18 cellular contexts compared by ENCODE assay signal in the genomic region with DNA sequence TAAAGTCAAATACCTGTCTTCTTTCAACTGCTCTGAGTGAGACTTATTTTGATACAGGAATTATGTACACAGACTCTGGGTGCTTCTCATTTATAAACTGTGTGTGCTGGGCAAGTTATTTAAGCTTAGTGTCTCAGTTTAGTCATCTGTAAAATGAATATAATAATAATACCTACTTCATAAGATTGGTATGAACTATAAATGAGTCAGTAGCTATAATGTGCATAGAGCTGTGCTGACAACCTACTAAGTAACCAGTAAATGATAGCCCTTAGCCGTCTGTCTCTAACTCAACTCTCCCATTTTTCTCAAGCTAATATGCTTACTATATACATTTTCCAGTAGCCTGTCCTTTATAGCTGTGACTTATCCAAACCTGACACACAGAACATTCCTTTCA.
DNase-seq lines count a peak whose midpoint lies in the region; ATAC-seq and TF ChIP-seq lines count a peak whose summit lies in the region.
"Had no signal": no experiment of that assay in that cellular context is flagged by ENCODE, and none has a peak within 500 bp of the region (broad histone marks: within the 10 kb centered on the region; RNA-seq: fewer than 3 reads in every experiment).

No MANE protein-coding gene starts in this region.

- no peaks in the 10 kb centered on the region for H3K4me1 ChIP-seq in naive thymus-derived CD4-positive, alpha-beta T cell (ENCODE audit: control insufficient read depth in 2 of 2, insufficient read depth in 2 of 2, low read length in 2 of 2)
- peaks cover 8 to 9% of the 10 kb centered on the region in 2 donors for H3K4me1 ChIP-seq in thyroid gland
- H3K4me1 ChIP-seq: BLaER1, Caco-2 had no signal

- H3K4me1 Mint-ChIP-seq in activated T-helper 1 cell treated with anti-CD3 and anti-CD28 coated beads, Interleukin-12 subunit alpha, Interleukin-12 subunit beta, Interleukin-2, Interleukin-4 antibody, amounts not matched to agents 30 ng/mL and 10 ng/mL and 1 ng/mL, durations not matched to agents 14 hours and 24 hours and 36 hours (ENCODE audit: low read depth), result no peaks in the 10 kb centered on the region
- H3K4me1 Mint-ChIP-seq in naive thymus-derived CD4-positive, alpha-beta T cell, result no peaks in the 10 kb centered on the region
- H3K4me1 Mint-ChIP-seq: CD8-positive, alpha-beta memory T cell; IgD-negative memory B cell had no signal

- peaks cover 9% of the 10 kb centered on the region for H3K9me3 Mint-ChIP-seq in activated T-helper 1 cell treated with anti-CD3 and anti-CD28 coated beads, Interleukin-12 subunit alpha, Interleukin-12 subunit beta, Interleukin-2, Interleukin-4 antibody, amounts not matched to agents 30 ng/mL and 10 ng/mL and 1 ng/mL, durations not matched to agents 14 hours and 24 hours and 36 hours
- H3K9me3 Mint-ChIP-seq in naive thymus-derived CD4-positive, alpha-beta T cell, result peaks cover 0 to 9% (median 7%) of the 10 kb centered on the region in 11 donors

- no peak for TF ChIP-seq POLR2A in thyroid gland (IDR thresholded peaks at IDR 0.05)

- peak; percentile 17 for DNase-seq in EL
- peak; percentile 5 for DNase-seq in HT1080 (ENCODE audit: low read depth)
- peak; percentile 17 for DNase-seq in kidney glomerular epithelial cell (lab: John Stamatoyannopoulos, UW)
- DNase-seq in activated T-helper 1 cell treated with anti-CD3 and anti-CD28 coated beads, Interleukin-12 subunit alpha, Interleukin-12 subunit beta, Interleukin-2, Interleukin-4 antibody, amounts not matched to agents 30 ng/mL and 10 ng/mL and 1 ng/mL, durations not matched to agents 14 hours and 24 hours and 36 hours (ENCODE audit: low spot score), result no peak
- no peak for DNase-seq in naive thymus-derived CD4-positive, alpha-beta T cell
- DNase-seq in thyroid gland, result no peak
- DNase-seq: 8988T; AML-193; Caco-2; CD8-positive, alpha-beta memory T cell; DMS53; KG1 had no signal

- POLR2A ChIA-PET in naive thymus-derived CD4-positive, alpha-beta T cell (lab: Charles Lee), result no interaction called here

- no peak overlapping the region for H3K4me3 ChIP-seq in naive thymus-derived CD4-positive, alpha-beta T cell (ENCODE audit: low read length)
- no peak overlapping the region for H3K4me3 ChIP-seq in thyroid gland (replicated peaks in 1 of 3)
- H3K4me3 ChIP-seq: BLaER1 had no signal

- H3K27me3 Mint-ChIP-seq in activated T-helper 1 cell treated with anti-CD3 and anti-CD28 coated beads, Interleukin-12 subunit alpha, Interleukin-12 subunit beta, Interleukin-2, Interleukin-4 antibody, amounts not matched to agents 30 ng/mL and 10 ng/mL and 1 ng/mL, durations not matched to agents 14 hours and 24 hours and 36 hours (ENCODE audit: insufficient read depth), result no peaks in the 10 kb centered on the region
- H3K27me3 Mint-ChIP-seq in naive thymus-derived CD4-positive, alpha-beta T cell, result peaks cover 0 to 10% (median 3%) of the 10 kb centered on the region in 5 donors
- H3K27me3 Mint-ChIP-seq: CD8-positive, alpha-beta memory T cell; IgD-negative memory B cell had no signal

- TF ChIP-seq CTCF in thyroid gland (IDR thresholded peaks at IDR 0.05), result no peak

- no peak overlapping the region for H3K27ac Mint-ChIP-seq in activated T-helper 1 cell treated with anti-CD3 and anti-CD28 coated beads, Interleukin-12 subunit alpha, Interleukin-12 subunit beta, Interleukin-2, Interleukin-4 antibody, amounts not matched to agents 30 ng/mL and 10 ng/mL and 1 ng/mL, durations not matched to agents 14 hours and 24 hours and 36 hours
- H3K27ac Mint-ChIP-seq in naive thymus-derived CD4-positive, alpha-beta T cell, result no peak overlapping the region
- H3K27ac Mint-ChIP-seq: CD8-positive, alpha-beta memory T cell; IgD-negative memory B cell had no signal

- CTCF ChIA-PET in naive thymus-derived CD4-positive, alpha-beta T cell (lab: Charles Lee), result no interaction called here

- no peaks in the 10 kb centered on the region for H3K9me3 ChIP-seq in naive thymus-derived CD4-positive, alpha-beta T cell (ENCODE audit: control insufficient read depth in 2 of 3, low read length in 3 of 3)
- no peaks in the 10 kb centered on the region for H3K9me3 ChIP-seq in thyroid gland
- H3K9me3 ChIP-seq: Caco-2 had no signal

- ATAC-seq in SK-N-SH treated with all-trans-retinoic acid at 6 μM for 48 hours, result peak; percentile 57
- ATAC-seq in naive thymus-derived CD4-positive, alpha-beta T cell, result no peak
- no peak for ATAC-seq in HG03159 (IDR thresholded peaks at IDR 0.05; ENCODE audit: unreplicated experiment)
- ATAC-seq: HCT116 had no signal

- no peaks in the 10 kb centered on the region for H3K36me3 ChIP-seq in naive thymus-derived CD4-positive, alpha-beta T cell (ENCODE audit: control insufficient read depth in 2 of 3, insufficient read depth in 3 of 3, low read length in 3 of 3)
- H3K36me3 ChIP-seq in thyroid gland, result no peaks in the 10 kb centered on the region
- H3K36me3 ChIP-seq: BLaER1 had no signal

- no peak overlapping the region for H3K27ac ChIP-seq in naive thymus-derived CD4-positive, alpha-beta T cell (ENCODE audit: low read depth, low read length)
- no peak overlapping the region for H3K27ac ChIP-seq in thyroid gland
- H3K27ac ChIP-seq: BLaER1, HL-60 had no signal

- 79 to 87% methylated on average over 1 of the region's 1 CpG for WGBS in thyroid gland, 2 donors

- intact Hi-C loops in activated T-helper 1 cell treated with anti-CD3 and anti-CD28 coated beads, Interleukin-12 subunit alpha, Interleukin-12 subunit beta, Interleukin-2, Interleukin-4 antibody, amounts not matched to agents 30 ng/mL and 10 ng/mL and 1 ng/mL, durations not matched to agents 14 hours and 24 hours and 36 hours (cut with micrococcal nuclease), result no loop called here
- intact Hi-C loops in naive thymus-derived CD4-positive, alpha-beta T cell (cut with micrococcal nuclease), result no loop called here
- intact Hi-C loops in thyroid gland (cut with DNase I), result no loop called here

- H3K27me3 ChIP-seq in naive thymus-derived CD4-positive, alpha-beta T cell (ENCODE audit: control insufficient read depth in 2 of 2, insufficient read depth in 2 of 2, low read length in 2 of 2), result no peaks in the 10 kb centered on the region
- no peaks in the 10 kb centered on the region for H3K27me3 ChIP-seq in thyroid gland
- H3K27me3 ChIP-seq: BLaER1 had no signal

- H3K4me3 Mint-ChIP-seq in activated T-helper 1 cell treated with anti-CD3 and anti-CD28 coated beads, Interleukin-12 subunit alpha, Interleukin-12 subunit beta, Interleukin-2, Interleukin-4 antibody, amounts not matched to agents 30 ng/mL and 10 ng/mL and 1 ng/mL, durations not matched to agents 14 hours and 24 hours and 36 hours, result no peak overlapping the region
- H3K4me3 Mint-ChIP-seq in naive thymus-derived CD4-positive, alpha-beta T cell, result no peak overlapping the region
- H3K4me3 Mint-ChIP-seq: CD8-positive, alpha-beta memory T cell; IgD-negative memory B cell had no signal

- H3K36me3 Mint-ChIP-seq in activated T-helper 1 cell treated with anti-CD3 and anti-CD28 coated beads, Interleukin-12 subunit alpha, Interleukin-12 subunit beta, Interleukin-2, Interleukin-4 antibody, amounts not matched to agents 30 ng/mL and 10 ng/mL and 1 ng/mL, durations not matched to agents 14 hours and 24 hours and 36 hours (ENCODE audit: low read depth), result no peaks in the 10 kb centered on the region
- H3K36me3 Mint-ChIP-seq in naive thymus-derived CD4-positive, alpha-beta T cell, result no peaks in the 10 kb centered on the region
- H3K36me3 Mint-ChIP-seq: CD8-positive, alpha-beta memory T cell had no signal

TF ChIP-seq in SK-N-SH treated with all-trans-retinoic acid at 6 μM for 48 hours, 23 proteins besides CTCF, POLR2A, EP300 and RAD21 (continues in another document):
- no peak for TF ChIP-seq ARNTL (CRISPR knock-in tag; IDR thresholded peaks at IDR 0.05; ENCODE audit: borderline replicate concordance, low read depth)
- TF ChIP-seq RARB (CRISPR knock-in tag; IDR thresholded peaks at IDR 0.05), result no peak
- TF ChIP-seq, protein P1, sequence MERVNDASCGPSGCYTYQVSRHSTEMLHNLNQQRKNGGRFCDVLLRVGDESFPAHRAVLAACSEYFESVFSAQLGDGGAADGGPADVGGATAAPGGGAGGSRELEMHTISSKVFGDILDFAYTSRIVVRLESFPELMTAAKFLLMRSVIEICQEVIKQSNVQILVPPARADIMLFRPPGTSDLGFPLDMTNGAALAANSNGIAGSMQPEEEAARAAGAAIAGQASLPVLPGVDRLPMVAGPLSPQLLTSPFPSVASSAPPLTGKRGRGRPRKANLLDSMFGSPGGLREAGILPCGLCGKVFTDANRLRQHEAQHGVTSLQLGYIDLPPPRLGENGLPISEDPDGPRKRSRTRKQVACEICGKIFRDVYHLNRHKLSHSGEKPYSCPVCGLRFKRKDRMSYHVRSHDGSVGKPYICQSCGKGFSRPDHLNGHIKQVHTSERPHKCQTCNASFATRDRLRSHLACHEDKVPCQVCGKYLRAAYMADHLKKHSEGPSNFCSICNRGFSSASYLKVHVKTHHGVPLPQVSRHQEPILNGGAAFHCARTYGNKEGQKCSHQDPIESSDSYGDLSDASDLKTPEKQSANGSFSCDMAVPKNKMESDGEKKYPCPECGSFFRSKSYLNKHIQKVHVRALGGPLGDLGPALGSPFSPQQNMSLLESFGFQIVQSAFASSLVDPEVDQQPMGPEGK (CRISPR knock-in tag; IDR thresholded peaks at IDR 0.05; ENCODE audit: borderline replicate concordance), result no peak
- no peak for TF ChIP-seq ZNF70 (CRISPR knock-in tag; IDR thresholded peaks at IDR 0.05)
- TF ChIP-seq ZNF8 (CRISPR knock-in tag; IDR thresholded peaks at IDR 0.05), result no peak
- TF ChIP-seq, protein P2, sequence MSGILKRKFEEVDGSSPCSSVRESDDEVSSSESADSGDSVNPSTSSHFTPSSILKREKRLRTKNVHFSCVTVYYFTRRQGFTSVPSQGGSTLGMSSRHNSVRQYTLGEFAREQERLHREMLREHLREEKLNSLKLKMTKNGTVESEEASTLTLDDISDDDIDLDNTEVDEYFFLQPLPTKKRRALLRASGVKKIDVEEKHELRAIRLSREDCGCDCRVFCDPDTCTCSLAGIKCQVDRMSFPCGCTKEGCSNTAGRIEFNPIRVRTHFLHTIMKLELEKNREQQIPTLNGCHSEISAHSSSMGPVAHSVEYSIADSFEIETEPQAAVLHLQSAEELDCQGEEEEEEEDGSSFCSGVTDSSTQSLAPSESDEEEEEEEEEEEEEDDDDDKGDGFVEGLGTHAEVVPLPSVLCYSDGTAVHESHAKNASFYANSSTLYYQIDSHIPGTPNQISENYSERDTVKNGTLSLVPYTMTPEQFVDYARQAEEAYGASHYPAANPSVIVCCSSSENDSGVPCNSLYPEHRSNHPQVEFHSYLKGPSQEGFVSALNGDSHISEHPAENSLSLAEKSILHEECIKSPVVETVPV (CRISPR knock-in tag; IDR thresholded peaks at IDR 0.05), result no peak

Comparison
In these comparisons a context has a peak if more than half of its experiments do, and no peak if none do; other contexts are left out.
1. DNase-seq: peak in EL (single experiment), HT1080 (single experiment) and kidney glomerular epithelial cell (single experiment); none in activated T-helper 1 cell treated with anti-CD3 and anti-CD28 coated beads, Interleukin-12 subunit alpha, Interleukin-12 subunit beta, Interleukin-2, Interleukin-4 antibody, amounts not matched to agents 30 ng/mL and 10 ng/mL and 1 ng/mL, durations not matched to agents 14 hours and 24 hours and 36 hours (single experiment), naive thymus-derived CD4-positive, alpha-beta T cell (0 of 9) and thyroid gland (0 of 2).